ENCODE assay signal across 8 cellular contexts in the genomic region with DNA sequence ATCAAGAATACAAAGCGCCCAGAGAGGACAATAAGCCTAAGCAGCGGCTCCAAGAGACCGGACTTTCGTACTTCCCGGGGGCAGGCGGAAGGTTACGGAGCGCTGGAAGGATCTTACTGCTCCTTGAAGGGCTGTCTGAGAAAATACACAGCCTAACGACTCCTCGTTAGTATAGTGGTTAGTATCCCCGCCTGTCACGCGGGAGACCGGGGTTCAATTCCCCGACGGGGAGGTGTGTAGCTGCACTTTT. TPM values are rescaled to one million over a fixed set of nuclear protein-coding genes. Genes with fewer than 3 reads are reported as not detected.
DNase-seq lines count a peak whose midpoint lies in the region; ATAC-seq and TF ChIP-seq lines count a peak whose summit lies in the region.

No MANE protein-coding gene starts in this region.

- DNase-seq in ELF-1 (ENCODE audit: low read depth, low spot score), result peak; percentile 94
- peak; percentile 91 for DNase-seq in GM23338 (ENCODE audit: low spot score)
- DNase-seq in Kasumi-1 (lab: John Stamatoyannopoulos, UW), result peak; percentile 80 to 83
- no peak for DNase-seq in SK-N-MC (ENCODE audit: low read depth, low spot score)
- DNase-seq in activated naive CD4-positive, alpha-beta T cell treated with anti-CD3 and anti-CD28 coated beads, Interleukin-2, amount 50 U/mL, for 72 hours (ENCODE audit: low spot score in 2 of 2), result peak; percentile 84 to 90
- peak; percentile 94 for DNase-seq in glomerular visceral epithelial cell (ENCODE audit: extremely low spot score)
- peak; percentile 85 for DNase-seq in omental fat pad (ENCODE audit: low spot score)
- DNase-seq in thoracic aorta (ENCODE audit: low spot score), result peak; percentile 70

- ATAC-seq in GM23338 (peak; percentile 83), omental fat pad (ENCODE audit: low FRiP score) (peak; percentile 86), thoracic aorta (ENCODE audit: insufficient number of reproducible peaks, low FRiP score, low read depth) (peak; percentile 95)
- ATAC-seq in activated naive CD4-positive, alpha-beta T cell treated with anti-CD3 and anti-CD28 coated beads, Interleukin-2, amount 50 U/mL, for 72 hours, result peak; percentile 64 to 79

- peaks cover 4% of the 10 kb centered on the region; the same call in 1 of the 2 replicates for H3F3A ChIP-seq in GM23338 (replicated peaks; ENCODE audit: low read depth)

- peak overlapping the region; percentile 98 for H3K27ac Mint-ChIP-seq in GM23338
- peak overlapping the region; percentile 99 to 100 for H3K27ac Mint-ChIP-seq in activated naive CD4-positive, alpha-beta T cell treated with anti-CD3 and anti-CD28 coated beads, Interleukin-2, amount 50 U/mL, for 72 hours

- H3K36me3 Mint-ChIP-seq in GM23338 (ENCODE audit: low read depth), result peaks cover 12% of the 10 kb centered on the region; the same call in 2 of the 3 replicates
- peaks cover 4 to 5% of the 10 kb centered on the region in 2 donors for H3K36me3 Mint-ChIP-seq in activated naive CD4-positive, alpha-beta T cell treated with anti-CD3 and anti-CD28 coated beads, Interleukin-2, amount 50 U/mL, for 72 hours

- H3K9ac ChIP-seq in SK-N-MC (ENCODE audit: insufficient read length), result peak overlapping the region; percentile 97

- H3K4me2 ChIP-seq in GM23338, result peak overlapping the region; percentile 74

- H3K27me3 Mint-ChIP-seq in GM23338 (ENCODE audit: insufficient read depth, low read depth, poor library complexity), result peaks cover 34% of the 10 kb centered on the region

- H4K20me1 ChIP-seq in GM23338 (replicated peaks; ENCODE audit: insufficient read depth), result no peaks in the 10 kb centered on the region

- H3K79me2 ChIP-seq in GM23338 (replicated peaks; ENCODE audit: insufficient read depth), result no peaks in the 10 kb centered on the region

- H3K4me1 Mint-ChIP-seq in GM23338, result peaks cover 3% of the 10 kb centered on the region; the same call in 2 of the 3 replicates

- H3K27ac ChIP-seq in GM23338 (ENCODE audit: low read depth) (peak overlapping the region; percentile 97), SK-N-MC (peak overlapping the region; percentile 97), thoracic aorta (peak overlapping the region; percentile 94 to 96)

- H3K27me3 ChIP-seq in GM23338 (ENCODE audit: insufficient read depth) (no peaks in the 10 kb centered on the region), thoracic aorta (replicated peaks; ENCODE audit: insufficient read depth) (no peaks in the 10 kb centered on the region)

- peak overlapping the region; percentile 86 for H3K4me3 Mint-ChIP-seq in GM23338

- peaks cover 15% of the 10 kb centered on the region; the same call in 2 of the 3 replicates for H3K9me3 Mint-ChIP-seq in GM23338
- peaks cover 0 to 4% of the 10 kb centered on the region in 2 donors for H3K9me3 Mint-ChIP-seq in activated naive CD4-positive, alpha-beta T cell treated with anti-CD3 and anti-CD28 coated beads, Interleukin-2, amount 50 U/mL, for 72 hours

- H3K36me3 ChIP-seq in GM23338 (ENCODE audit: insufficient read depth) (no peaks in the 10 kb centered on the region), SK-N-MC (ENCODE audit: insufficient read depth, low read length) (no peaks in the 10 kb centered on the region), thoracic aorta (no peaks in the 10 kb centered on the region)

- H3K9me2 ChIP-seq in GM23338 (ENCODE audit: insufficient read depth), result no peaks in the 10 kb centered on the region; the same call in 1 of the 2 replicates

- peak overlapping the region; percentile 82 for H2AFZ ChIP-seq in GM23338

- H3K4me1 ChIP-seq in GM23338 (ENCODE audit: insufficient read depth), result no peaks in the 10 kb centered on the region; the same call in 1 of the 2 replicates
- H3K4me1 ChIP-seq in thoracic aorta (ENCODE audit: control insufficient read depth in 1 of 2, low read depth in 2 of 2), result no peaks in the 10 kb centered on the region

- H3K9me3 ChIP-seq in SK-N-MC (ENCODE audit: low read depth, low read length) (no peaks in the 10 kb centered on the region), thoracic aorta (no peaks in the 10 kb centered on the region)

- H3K4me3 ChIP-seq in GM23338, result peak overlapping the region; percentile 69
- peak overlapping the region; percentile 90 for H3K4me3 ChIP-seq in SK-N-MC
- H3K4me3 ChIP-seq in thoracic aorta, result peak overlapping the region; percentile 77

- TF ChIP-seq CTCF in GM23338 (conservative IDR thresholded peaks at IDR 0.05; ENCODE audit: low read depth in 2 of 2) (no peak), omental fat pad (IDR thresholded peaks at IDR 0.05) (no peak), thoracic aorta (IDR thresholded peaks at IDR 0.05) (no peak)

TF ChIP-seq in GM23338, 12 proteins besides CTCF, POLR2A, EP300 and RAD21 (continues in another document):
- TF ChIP-seq EZH2 (IDR thresholded peaks at IDR 0.05; ENCODE audit: low read depth, unreplicated experiment), result no peak
- no peak for TF ChIP-seq ZNF114 (CRISPR knock-in tag; IDR thresholded peaks at IDR 0.05)
- TF ChIP-seq, protein P1, sequence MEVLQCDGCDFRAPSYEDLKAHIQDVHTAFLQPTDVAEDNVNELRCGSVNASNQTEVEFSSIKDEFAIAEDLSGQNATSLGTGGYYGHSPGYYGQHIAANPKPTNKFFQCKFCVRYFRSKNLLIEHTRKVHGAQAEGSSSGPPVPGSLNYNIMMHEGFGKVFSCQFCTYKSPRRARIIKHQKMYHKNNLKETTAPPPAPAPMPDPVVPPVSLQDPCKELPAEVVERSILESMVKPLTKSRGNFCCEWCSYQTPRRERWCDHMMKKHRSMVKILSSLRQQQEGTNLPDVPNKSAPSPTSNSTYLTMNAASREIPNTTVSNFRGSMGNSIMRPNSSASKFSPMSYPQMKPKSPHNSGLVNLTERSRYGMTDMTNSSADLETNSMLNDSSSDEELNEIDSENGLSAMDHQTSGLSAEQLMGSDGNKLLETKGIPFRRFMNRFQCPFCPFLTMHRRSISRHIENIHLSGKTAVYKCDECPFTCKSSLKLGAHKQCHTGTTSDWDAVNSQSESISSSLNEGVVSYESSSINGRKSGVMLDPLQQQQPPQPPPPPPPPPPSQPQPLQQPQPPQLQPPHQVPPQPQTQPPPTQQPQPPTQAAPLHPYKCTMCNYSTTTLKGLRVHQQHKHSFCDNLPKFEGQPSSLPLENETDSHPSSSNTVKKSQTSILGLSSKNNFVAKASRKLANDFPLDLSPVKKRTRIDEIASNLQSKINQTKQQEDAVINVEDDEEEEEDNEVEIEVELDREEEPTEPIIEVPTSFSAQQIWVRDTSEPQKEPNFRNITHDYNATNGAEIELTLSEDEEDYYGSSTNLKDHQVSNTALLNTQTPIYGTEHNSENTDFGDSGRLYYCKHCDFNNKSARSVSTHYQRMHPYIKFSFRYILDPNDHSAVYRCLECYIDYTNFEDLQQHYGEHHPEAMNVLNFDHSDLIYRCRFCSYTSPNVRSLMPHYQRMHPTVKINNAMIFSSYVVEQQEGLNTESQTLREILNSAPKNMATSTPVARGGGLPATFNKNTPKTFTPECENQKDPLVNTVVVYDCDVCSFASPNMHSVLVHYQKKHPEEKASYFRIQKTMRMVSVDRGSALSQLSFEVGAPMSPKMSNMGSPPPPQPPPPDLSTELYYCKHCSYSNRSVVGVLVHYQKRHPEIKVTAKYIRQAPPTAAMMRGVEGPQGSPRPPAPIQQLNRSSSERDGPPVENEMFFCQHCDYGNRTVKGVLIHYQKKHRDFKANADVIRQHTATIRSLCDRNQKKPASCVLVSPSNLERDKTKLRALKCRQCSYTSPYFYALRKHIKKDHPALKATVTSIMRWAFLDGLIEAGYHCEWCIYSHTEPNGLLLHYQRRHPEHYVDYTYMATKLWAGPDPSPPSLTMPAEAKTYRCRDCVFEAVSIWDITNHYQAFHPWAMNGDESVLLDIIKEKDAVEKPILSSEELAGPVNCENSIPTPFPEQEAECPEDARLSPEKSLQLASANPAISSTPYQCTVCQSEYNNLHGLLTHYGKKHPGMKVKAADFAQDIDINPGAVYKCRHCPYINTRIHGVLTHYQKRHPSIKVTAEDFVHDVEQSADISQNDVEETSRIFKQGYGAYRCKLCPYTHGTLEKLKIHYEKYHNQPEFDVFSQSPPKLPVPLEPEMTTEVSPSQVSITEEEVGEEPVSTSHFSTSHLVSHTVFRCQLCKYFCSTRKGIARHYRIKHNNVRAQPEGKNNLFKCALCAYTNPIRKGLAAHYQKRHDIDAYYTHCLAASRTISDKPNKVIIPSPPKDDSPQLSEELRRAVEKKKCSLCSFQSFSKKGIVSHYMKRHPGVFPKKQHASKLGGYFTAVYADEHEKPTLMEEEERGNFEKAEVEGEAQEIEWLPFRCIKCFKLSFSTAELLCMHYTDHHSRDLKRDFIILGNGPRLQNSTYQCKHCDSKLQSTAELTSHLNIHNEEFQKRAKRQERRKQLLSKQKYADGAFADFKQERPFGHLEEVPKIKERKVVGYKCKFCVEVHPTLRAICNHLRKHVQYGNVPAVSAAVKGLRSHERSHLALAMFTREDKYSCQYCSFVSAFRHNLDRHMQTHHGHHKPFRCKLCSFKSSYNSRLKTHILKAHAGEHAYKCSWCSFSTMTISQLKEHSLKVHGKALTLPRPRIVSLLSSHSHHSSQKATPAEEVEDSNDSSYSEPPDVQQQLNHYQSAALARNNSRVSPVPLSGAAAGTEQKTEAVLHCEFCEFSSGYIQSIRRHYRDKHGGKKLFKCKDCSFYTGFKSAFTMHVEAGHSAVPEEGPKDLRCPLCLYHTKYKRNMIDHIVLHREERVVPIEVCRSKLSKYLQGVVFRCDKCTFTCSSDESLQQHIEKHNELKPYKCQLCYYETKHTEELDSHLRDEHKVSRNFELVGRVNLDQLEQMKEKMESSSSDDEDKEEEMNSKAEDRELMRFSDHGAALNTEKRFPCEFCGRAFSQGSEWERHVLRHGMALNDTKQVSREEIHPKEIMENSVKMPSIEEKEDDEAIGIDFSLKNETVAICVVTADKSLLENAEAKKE (CRISPR knock-in tag; IDR thresholded peaks at IDR 0.05), result no peak

RNA-seq across cellular contexts. Expression of a gene that starts 12.1 kb away (rescaled TPM):
- total RNA-seq in GM23338 (2014; rRNA removed; shearing (Covaris generic)), result 256 and 290 TPM in 2 replicates
- polyA plus RNA-seq in GM23338 (2016; fragmentation: Nextera tagmentation; extraction: Ambion mirVana), result 75.5 and 77.9 TPM in 2 replicates
- 100 to 1,000 TPM; 294 to 438 TPM for total RNA-seq in activated naive CD4-positive, alpha-beta T cell treated with anti-CD3 and anti-CD28 coated beads, Interleukin-2, amount 50 U/mL, for 72 hours
- 10 to 100 TPM; 30.4 to 95.2 (median 33.5) TPM for total RNA-seq in omental fat pad
- 10 to 100 TPM; 41.7 to 52.6 TPM for total RNA-seq in thoracic aorta
